In genomic region chr20:53722515-53723036, GRCh38 we compare ENCODE assay signal across 24 cellular contexts.
DNase-seq lines count a peak whose midpoint lies in the region; ATAC-seq and TF ChIP-seq lines count a peak whose summit lies in the region.
"Had no signal": no experiment of that assay in that cellular context is flagged by ENCODE, and none has a peak within 500 bp of the region (broad histone marks: within the 10 kb centered on the region; RNA-seq: fewer than 3 reads in every experiment).

No MANE protein-coding gene starts in this region.

- ATAC-seq in Panc1 (no peak), HG02623 (IDR thresholded peaks at IDR 0.05; ENCODE audit: unreplicated experiment) (no peak), T-helper 17 cell (no peak), HG02759 (IDR thresholded peaks at IDR 0.05; ENCODE audit: unreplicated experiment) (no peak)
- ATAC-seq in activated CD8-positive, alpha-beta T cell treated with anti-CD3 and anti-CD28 coated beads, Interleukin-2, amount 10 ng/mL, durations not matched to agents 7 days and 5 days = no peak
- ATAC-seq: CD8-positive, alpha-beta T cell had no signal

- no peak overlapping the region for H3K4me3 ChIP-seq in Panc1 (ENCODE audit: low read depth in 2 of 2, low read length in 2 of 2)
- H3K4me3 ChIP-seq: GM23248, MG63 had no signal

- no TSS peak for BruUV-seq in Panc1 (replicated peaks; lab: Mats Ljungman, UMichigan)

- no peaks in the 10 kb centered on the region for H3K36me3 ChIP-seq in Panc1 (ENCODE audit: control insufficient read depth, insufficient read depth, low read length)
- H3K36me3 ChIP-seq: MG63 had no signal

- peaks cover 23% of the 10 kb centered on the region for H3K4me1 Mint-ChIP-seq in activated CD4-positive, alpha-beta T cell treated with anti-CD3 and anti-CD28 coated beads, Interleukin-2, amount 10 ng/mL, durations not matched to agents 7 days and 5 days
- peaks cover 28% of the 10 kb centered on the region for H3K4me1 Mint-ChIP-seq in activated CD8-positive, alpha-beta T cell treated with anti-CD3 and anti-CD28 coated beads, Interleukin-2, amount 10 ng/mL, durations not matched to agents 7 days and 5 days (ENCODE audit: low read depth)
- H3K4me1 Mint-ChIP-seq in T-helper 17 cell = peaks cover 6% of the 10 kb centered on the region

- DNase-seq in activated CD4-positive, alpha-beta T cell treated with anti-CD3 and anti-CD28 coated beads, Interleukin-2, amount 10 ng/mL, durations not matched to agents 7 days and 5 days = no peak
- DNase-seq in activated CD4-positive, alpha-beta T cell treated with anti-CD3 and anti-CD28 coated beads for 48 hours = no peak
- DNase-seq in Panc1 (ENCODE audit: low read depth, low spot score) (no peak), mesenteric fat pad (ENCODE audit: low spot score) (peak; percentile 49), T-helper 17 cell (no peak)
- no peak for DNase-seq in activated CD8-positive, alpha-beta T cell treated with anti-CD3 and anti-CD28 coated beads, Interleukin-2, amount 10 ng/mL, durations not matched to agents 7 days and 5 days
- DNase-seq: Caco-2; CD8-positive, alpha-beta T cell; GM23248; H7; KG1; MG63; NCI-H1105 treated with DMSO at 0.1 percent for 48 hours; NCI-H146; NCI-H1930; NCI-H2107; NCI-H524 treated with DMSO at 0.1 percent for 48 hours; NCI-H82; SHP77 had no signal

- in situ Hi-C loops in Panc1 (cut with HindIII; ENCODE audit: low pct_unique_long_range_greater_than_20kb, low sequenced_read_pairs) = no loop called here

- peak overlapping the region; percentile 77 for H3K27ac Mint-ChIP-seq in activated CD4-positive, alpha-beta T cell treated with anti-CD3 and anti-CD28 coated beads, Interleukin-2, amount 10 ng/mL, durations not matched to agents 7 days and 5 days
- H3K27ac Mint-ChIP-seq in activated CD8-positive, alpha-beta T cell treated with anti-CD3 and anti-CD28 coated beads, Interleukin-2, amount 10 ng/mL, durations not matched to agents 7 days and 5 days = peak overlapping the region; percentile 63
- H3K27ac Mint-ChIP-seq in T-helper 17 cell = no peak overlapping the region
- H3K27ac Mint-ChIP-seq: B cell; CD8-positive, alpha-beta T cell had no signal

- POLR2A ChIA-PET in activated CD4-positive, alpha-beta T cell treated with anti-CD3 and anti-CD28 coated beads, Interleukin-2, amount 10 ng/mL, durations not matched to agents 7 days and 5 days (lab: Charles Lee) = no interaction called here
- POLR2A ChIA-PET in Panc1 (lab: Charles Lee) = interaction anchor here (0.6 to 0.7 kb wide), 2 partner anchors 128 to 553 kb away, joined by 4 to 13 read pairs; no protein-coding TSS in a partner anchor
- POLR2A ChIA-PET in activated CD8-positive, alpha-beta T cell treated with anti-CD3 and anti-CD28 coated beads, Interleukin-2, amount 10 ng/mL, durations not matched to agents 7 days and 5 days (lab: Charles Lee) = no interaction called here

- CTCF ChIA-PET in activated CD4-positive, alpha-beta T cell treated with anti-CD3 and anti-CD28 coated beads, Interleukin-2, amount 10 ng/mL, durations not matched to agents 7 days and 5 days (lab: Charles Lee) = interaction anchor here (0.6 to 1.2 kb wide), 4 partner anchors 29 to 213 kb away, joined by 3 read pairs; no protein-coding TSS in a partner anchor
- CTCF ChIA-PET in Panc1 (lab: Charles Lee) = no interaction called here
- CTCF ChIA-PET in activated CD8-positive, alpha-beta T cell treated with anti-CD3 and anti-CD28 coated beads, Interleukin-2, amount 10 ng/mL, durations not matched to agents 7 days and 5 days (lab: Charles Lee) = interaction anchor here (1.3 kb wide), 1 partner anchor 217 kb away, joined by 4 read pairs; no protein-coding TSS in a partner anchor

- no peak overlapping the region for H3K4me3 Mint-ChIP-seq in activated CD4-positive, alpha-beta T cell treated with anti-CD3 and anti-CD28 coated beads, Interleukin-2, amount 10 ng/mL, durations not matched to agents 7 days and 5 days
- no peak overlapping the region for H3K4me3 Mint-ChIP-seq in activated CD8-positive, alpha-beta T cell treated with anti-CD3 and anti-CD28 coated beads, Interleukin-2, amount 10 ng/mL, durations not matched to agents 7 days and 5 days
- no peak overlapping the region for H3K4me3 Mint-ChIP-seq in T-helper 17 cell
- H3K4me3 Mint-ChIP-seq: B cell; CD8-positive, alpha-beta T cell had no signal

- no peak for TF ChIP-seq CTCF in Panc1 (IDR thresholded peaks at IDR 0.05)

- H3K9me3 ChIP-seq in Panc1 (ENCODE audit: control insufficient read depth, insufficient read depth, low read depth, low read length) (no peaks in the 10 kb centered on the region), T-helper 17 cell (ENCODE audit: control insufficient read depth, low read length, poor library complexity, severe bottlenecking) (no peaks in the 10 kb centered on the region)
- H3K9me3 ChIP-seq: MG63 had no signal

- peaks cover 8% of the 10 kb centered on the region for H3K4me1 ChIP-seq in Panc1 (ENCODE audit: control insufficient read depth, insufficient read depth, low read length)

- peak overlapping the region; percentile 77; the same call in 1 of the 2 replicates for H3K27ac ChIP-seq in Panc1 (ENCODE audit: low read length)
- H3K27ac ChIP-seq: C4-2B, GM23248, RWPE1 had no signal

- H3K9me3 Mint-ChIP-seq in activated CD4-positive, alpha-beta T cell treated with anti-CD3 and anti-CD28 coated beads, Interleukin-2, amount 10 ng/mL, durations not matched to agents 7 days and 5 days = peaks cover 3% of the 10 kb centered on the region
- H3K9me3 Mint-ChIP-seq in activated CD8-positive, alpha-beta T cell treated with anti-CD3 and anti-CD28 coated beads, Interleukin-2, amount 10 ng/mL, durations not matched to agents 7 days and 5 days (ENCODE audit: insufficient read depth) = no peaks in the 10 kb centered on the region
- H3K9me3 Mint-ChIP-seq: CD8-positive, alpha-beta T cell had no signal

- no peaks in the 10 kb centered on the region for H3K27me3 Mint-ChIP-seq in activated CD4-positive, alpha-beta T cell treated with anti-CD3 and anti-CD28 coated beads, Interleukin-2, amount 10 ng/mL, durations not matched to agents 7 days and 5 days
- no peaks in the 10 kb centered on the region for H3K27me3 Mint-ChIP-seq in activated CD8-positive, alpha-beta T cell treated with anti-CD3 and anti-CD28 coated beads, Interleukin-2, amount 10 ng/mL, durations not matched to agents 7 days and 5 days (ENCODE audit: low read depth)
- no peaks in the 10 kb centered on the region for H3K27me3 Mint-ChIP-seq in T-helper 17 cell
- H3K27me3 Mint-ChIP-seq: B cell had no signal

- peaks cover 5% of the 10 kb centered on the region for H3K36me3 Mint-ChIP-seq in activated CD4-positive, alpha-beta T cell treated with anti-CD3 and anti-CD28 coated beads, Interleukin-2, amount 10 ng/mL, durations not matched to agents 7 days and 5 days (ENCODE audit: low read depth)
- peaks cover 5% of the 10 kb centered on the region for H3K36me3 Mint-ChIP-seq in activated CD8-positive, alpha-beta T cell treated with anti-CD3 and anti-CD28 coated beads, Interleukin-2, amount 10 ng/mL, durations not matched to agents 7 days and 5 days (ENCODE audit: low read depth)
- no peaks in the 10 kb centered on the region for H3K36me3 Mint-ChIP-seq in T-helper 17 cell (ENCODE audit: low read depth)
- H3K36me3 Mint-ChIP-seq: CD8-positive, alpha-beta T cell had no signal

- H3K27me3 ChIP-seq in Panc1 (ENCODE audit: control insufficient read depth, insufficient read depth, low read length) = no peaks in the 10 kb centered on the region
- H3K27me3 ChIP-seq: MG63 had no signal

- intact Hi-C loops in Panc1 (cut with micrococcal nuclease; ENCODE audit: unreplicated experiment) = no loop called here
